ENCODE assay signal across 1 cellular context in the genomic region with DNA sequence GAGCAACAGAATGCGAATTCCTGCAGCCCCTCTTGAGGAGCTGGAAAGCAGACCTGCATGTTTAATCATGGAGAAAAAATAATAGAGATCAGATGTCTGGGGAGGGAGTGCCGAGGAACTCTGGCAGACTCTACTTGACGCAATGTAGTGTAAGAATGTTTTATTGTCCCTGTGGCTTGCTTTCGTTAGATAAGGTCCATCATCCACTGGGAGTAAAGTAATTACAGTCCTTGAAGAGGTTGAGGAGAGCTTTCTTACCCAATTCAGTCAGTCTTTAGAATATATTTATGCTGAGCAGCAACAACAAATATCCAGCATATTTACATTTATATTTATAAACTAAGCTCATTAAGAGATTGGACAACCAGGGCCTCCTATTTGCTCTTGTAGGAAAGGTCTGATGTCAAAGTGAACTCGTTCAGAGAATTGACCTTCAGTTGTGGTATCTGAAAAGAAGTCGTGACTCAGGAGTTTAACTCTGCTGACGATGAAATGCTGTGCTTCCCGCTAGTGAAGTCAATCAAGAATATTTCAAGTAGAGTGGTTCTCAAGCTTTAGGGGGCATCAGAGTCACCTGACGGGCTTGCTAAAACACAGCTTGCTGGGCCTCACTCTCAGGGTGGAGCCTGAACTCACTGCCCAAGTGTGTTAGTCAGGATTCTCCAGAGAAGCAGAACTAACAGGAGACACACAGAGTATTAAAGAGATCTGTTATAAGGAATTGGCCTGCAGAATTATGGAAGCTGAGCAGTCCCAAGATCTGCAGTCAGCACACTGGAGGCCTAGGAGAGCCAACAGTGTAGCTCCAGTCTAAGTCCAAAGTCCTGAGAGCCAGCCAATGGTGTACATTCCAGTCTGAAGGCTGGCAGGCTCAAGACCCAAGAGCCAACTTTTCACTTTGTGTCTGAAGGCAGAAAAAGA.
A peak's percentile ranks its signal among the peaks of the same experiment; 100 is the strongest.
TF ChIP-seq lines count a peak whose summit lies in the region.

No MANE protein-coding gene starts in this region.

TF ChIP-seq in K562, 482 proteins besides CTCF, POLR2A, EP300 and RAD21 (continued from another document and continues in another):
- TF ChIP-seq, protein P1, sequence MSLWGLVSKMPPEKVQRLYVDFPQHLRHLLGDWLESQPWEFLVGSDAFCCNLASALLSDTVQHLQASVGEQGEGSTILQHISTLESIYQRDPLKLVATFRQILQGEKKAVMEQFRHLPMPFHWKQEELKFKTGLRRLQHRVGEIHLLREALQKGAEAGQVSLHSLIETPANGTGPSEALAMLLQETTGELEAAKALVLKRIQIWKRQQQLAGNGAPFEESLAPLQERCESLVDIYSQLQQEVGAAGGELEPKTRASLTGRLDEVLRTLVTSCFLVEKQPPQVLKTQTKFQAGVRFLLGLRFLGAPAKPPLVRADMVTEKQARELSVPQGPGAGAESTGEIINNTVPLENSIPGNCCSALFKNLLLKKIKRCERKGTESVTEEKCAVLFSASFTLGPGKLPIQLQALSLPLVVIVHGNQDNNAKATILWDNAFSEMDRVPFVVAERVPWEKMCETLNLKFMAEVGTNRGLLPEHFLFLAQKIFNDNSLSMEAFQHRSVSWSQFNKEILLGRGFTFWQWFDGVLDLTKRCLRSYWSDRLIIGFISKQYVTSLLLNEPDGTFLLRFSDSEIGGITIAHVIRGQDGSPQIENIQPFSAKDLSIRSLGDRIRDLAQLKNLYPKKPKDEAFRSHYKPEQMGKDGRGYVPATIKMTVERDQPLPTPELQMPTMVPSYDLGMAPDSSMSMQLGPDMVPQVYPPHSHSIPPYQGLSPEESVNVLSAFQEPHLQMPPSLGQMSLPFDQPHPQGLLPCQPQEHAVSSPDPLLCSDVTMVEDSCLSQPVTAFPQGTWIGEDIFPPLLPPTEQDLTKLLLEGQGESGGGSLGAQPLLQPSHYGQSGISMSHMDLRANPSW (CRISPR knock-in tag; IDR thresholded peaks at IDR 0.05): no peak
- no peak for TF ChIP-seq RBBP5 (IDR thresholded peaks at IDR 0.05; ENCODE audit: borderline replicate concordance, insufficient read depth, low read length, poor library complexity, severe bottlenecking)
- TF ChIP-seq HLTF (IDR thresholded peaks at IDR 0.05): no peak
- TF ChIP-seq GABPA (tag; conservative IDR thresholded peaks at IDR 0.05; ENCODE audit: low read depth): 0 out of 2 replicates have a peak, but pooled peaks have one; percentile 27
- peak; percentile 77; the same call in 1 of the 2 replicates for TF ChIP-seq DMBX1 (CRISPR knock-in tag; IDR thresholded peaks at IDR 0.05; ENCODE audit: borderline replicate concordance)
- peak in 1 of 2 experiments; percentile 45; a peak in 1 of 4 replicates for TF ChIP-seq TBL1XR1 (IDR thresholded peaks at IDR 0.05; ENCODE audit: low read length in 2 of 2)
- TF ChIP-seq PPARD (CRISPR knock-in tag; IDR thresholded peaks at IDR 0.05): no peak
- no peak for TF ChIP-seq NR4A1 (CRISPR knock-in tag; IDR thresholded peaks at IDR 0.05)
- no peak for TF ChIP-seq NR4A1 (tag; IDR thresholded peaks at IDR 0.05)
- 0 out of 2 replicates have a peak, but pooled peaks have one; percentile 28 for TF ChIP-seq CBX1 (IDR thresholded peaks at IDR 0.05; ENCODE audit: low read depth)
- no peak for TF ChIP-seq ATF1 (CRISPR knock-in tag; IDR thresholded peaks at IDR 0.05)
- peak; percentile 74 for TF ChIP-seq ATF1 (tag; IDR thresholded peaks at IDR 0.05)
- TF ChIP-seq FOXM1 (IDR thresholded peaks at IDR 0.05; ENCODE audit: low read depth): no peak
- TF ChIP-seq FOXM1 (CRISPR knock-in tag; IDR thresholded peaks at IDR 0.05; ENCODE audit: low read depth): no peak
- no peak for TF ChIP-seq TAF9B (IDR thresholded peaks at IDR 0.05; ENCODE audit: partially characterized antibody)
- peak; percentile 73 for TF ChIP-seq JUND (IDR thresholded peaks at IDR 0.05; ENCODE audit: borderline replicate concordance, low read depth, low read length)
- peak; percentile 26; the same call in 1 of the 3 replicates for TF ChIP-seq JUND (tag; IDR thresholded peaks at IDR 0.05; ENCODE audit: borderline replicate concordance, low read depth, low read length)
- TF ChIP-seq TCF7 (IDR thresholded peaks at IDR 0.05; ENCODE audit: borderline replicate concordance): no peak
- no peak for TF ChIP-seq RHOXF2B (CRISPR knock-in tag; conservative IDR thresholded peaks at IDR 0.05)
- TF ChIP-seq ZNF239 (CRISPR knock-in tag; IDR thresholded peaks at IDR 0.05): peak; percentile 55
- TF ChIP-seq NR0B1 (IDR thresholded peaks at IDR 0.05; ENCODE audit: partially characterized antibody): no peak
- peak; percentile 75 for TF ChIP-seq MAFK (IDR thresholded peaks at IDR 0.05; ENCODE audit: low read length)
- no peak for TF ChIP-seq NR3C1 (CRISPR knock-in tag; IDR thresholded peaks at IDR 0.05)
- no peak for TF ChIP-seq ZNF165 (CRISPR knock-in tag; IDR thresholded peaks at IDR 0.05; ENCODE audit: borderline replicate concordance)
- no peak for TF ChIP-seq DIDO1 (tag; IDR thresholded peaks at IDR 0.05; ENCODE audit: low read depth)
- TF ChIP-seq USF1 (CRISPR knock-in tag; IDR thresholded peaks at IDR 0.05): peak; percentile 71
- TF ChIP-seq CBFA2T2 (conservative IDR thresholded peaks at IDR 0.05): 0 out of 2 replicates have a peak, but pooled peaks have one; percentile 11
- TF ChIP-seq, protein P2, sequence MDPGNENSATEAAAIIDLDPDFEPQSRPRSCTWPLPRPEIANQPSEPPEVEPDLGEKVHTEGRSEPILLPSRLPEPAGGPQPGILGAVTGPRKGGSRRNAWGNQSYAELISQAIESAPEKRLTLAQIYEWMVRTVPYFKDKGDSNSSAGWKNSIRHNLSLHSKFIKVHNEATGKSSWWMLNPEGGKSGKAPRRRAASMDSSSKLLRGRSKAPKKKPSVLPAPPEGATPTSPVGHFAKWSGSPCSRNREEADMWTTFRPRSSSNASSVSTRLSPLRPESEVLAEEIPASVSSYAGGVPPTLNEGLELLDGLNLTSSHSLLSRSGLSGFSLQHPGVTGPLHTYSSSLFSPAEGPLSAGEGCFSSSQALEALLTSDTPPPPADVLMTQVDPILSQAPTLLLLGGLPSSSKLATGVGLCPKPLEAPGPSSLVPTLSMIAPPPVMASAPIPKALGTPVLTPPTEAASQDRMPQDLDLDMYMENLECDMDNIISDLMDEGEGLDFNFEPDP (CRISPR knock-in tag; IDR thresholded peaks at IDR 0.05): no peak
- TF ChIP-seq, protein P3, sequence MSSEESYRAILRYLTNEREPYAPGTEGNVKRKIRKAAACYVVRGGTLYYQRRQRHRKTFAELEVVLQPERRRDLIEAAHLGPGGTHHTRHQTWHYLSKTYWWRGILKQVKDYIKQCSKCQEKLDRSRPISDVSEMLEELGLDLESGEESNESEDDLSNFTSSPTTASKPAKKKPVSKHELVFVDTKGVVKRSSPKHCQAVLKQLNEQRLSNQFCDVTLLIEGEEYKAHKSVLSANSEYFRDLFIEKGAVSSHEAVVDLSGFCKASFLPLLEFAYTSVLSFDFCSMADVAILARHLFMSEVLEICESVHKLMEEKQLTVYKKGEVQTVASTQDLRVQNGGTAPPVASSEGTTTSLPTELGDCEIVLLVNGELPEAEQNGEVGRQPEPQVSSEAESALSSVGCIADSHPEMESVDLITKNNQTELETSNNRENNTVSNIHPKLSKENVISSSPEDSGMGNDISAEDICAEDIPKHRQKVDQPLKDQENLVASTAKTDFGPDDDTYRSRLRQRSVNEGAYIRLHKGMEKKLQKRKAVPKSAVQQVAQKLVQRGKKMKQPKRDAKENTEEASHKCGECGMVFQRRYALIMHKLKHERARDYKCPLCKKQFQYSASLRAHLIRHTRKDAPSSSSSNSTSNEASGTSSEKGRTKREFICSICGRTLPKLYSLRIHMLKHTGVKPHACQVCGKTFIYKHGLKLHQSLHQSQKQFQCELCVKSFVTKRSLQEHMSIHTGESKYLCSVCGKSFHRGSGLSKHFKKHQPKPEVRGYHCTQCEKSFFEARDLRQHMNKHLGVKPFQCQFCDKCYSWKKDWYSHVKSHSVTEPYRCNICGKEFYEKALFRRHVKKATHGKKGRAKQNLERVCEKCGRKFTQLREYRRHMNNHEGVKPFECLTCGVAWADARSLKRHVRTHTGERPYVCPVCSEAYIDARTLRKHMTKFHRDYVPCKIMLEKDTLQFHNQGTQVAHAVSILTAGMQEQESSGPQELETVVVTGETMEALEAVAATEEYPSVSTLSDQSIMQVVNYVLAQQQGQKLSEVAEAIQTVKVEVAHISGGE (CRISPR knock-in tag; IDR thresholded peaks at IDR 0.05): 0 out of 6 replicates have a peak, but pooled peaks of 1 of the 3 experiments have one; percentile 39
- TF ChIP-seq, protein P4, sequence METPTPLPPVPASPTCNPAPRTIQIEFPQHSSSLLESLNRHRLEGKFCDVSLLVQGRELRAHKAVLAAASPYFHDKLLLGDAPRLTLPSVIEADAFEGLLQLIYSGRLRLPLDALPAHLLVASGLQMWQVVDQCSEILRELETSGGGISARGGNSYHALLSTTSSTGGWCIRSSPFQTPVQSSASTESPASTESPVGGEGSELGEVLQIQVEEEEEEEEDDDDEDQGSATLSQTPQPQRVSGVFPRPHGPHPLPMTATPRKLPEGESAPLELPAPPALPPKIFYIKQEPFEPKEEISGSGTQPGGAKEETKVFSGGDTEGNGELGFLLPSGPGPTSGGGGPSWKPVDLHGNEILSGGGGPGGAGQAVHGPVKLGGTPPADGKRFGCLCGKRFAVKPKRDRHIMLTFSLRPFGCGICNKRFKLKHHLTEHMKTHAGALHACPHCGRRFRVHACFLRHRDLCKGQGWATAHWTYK (CRISPR knock-in tag; IDR thresholded peaks at IDR 0.05): peak; percentile 53; the same call in 1 of the 2 replicates
- no peak for TF ChIP-seq ATF6 (CRISPR knock-in tag; IDR thresholded peaks at IDR 0.05)
- TF ChIP-seq CREBBP (IDR thresholded peaks at IDR 0.05; ENCODE audit: low read depth, low read length): no peak
- TF ChIP-seq DEAF1 (CRISPR knock-in tag; IDR thresholded peaks at IDR 0.05): peak; percentile 41; the same call in 1 of the 2 replicates
- TF ChIP-seq CREM (IDR thresholded peaks at IDR 0.05; ENCODE audit: low read depth): no peak; the same call in none of the 2 replicates
- TF ChIP-seq CEBPB (tag; IDR thresholded peaks at IDR 0.05): peak; percentile 84
- no peak for TF ChIP-seq GATA2 (CRISPR knock-in tag; IDR thresholded peaks at IDR 0.05)
- peak; percentile 34; the same call in 1 of the 2 replicates for TF ChIP-seq RAD51 (IDR thresholded peaks at IDR 0.05; ENCODE audit: borderline replicate concordance, low read depth)
- peak; percentile 92 for TF ChIP-seq ZNF766 (CRISPR knock-in tag; conservative IDR thresholded peaks at IDR 0.05)
- TF ChIP-seq, protein P5, sequence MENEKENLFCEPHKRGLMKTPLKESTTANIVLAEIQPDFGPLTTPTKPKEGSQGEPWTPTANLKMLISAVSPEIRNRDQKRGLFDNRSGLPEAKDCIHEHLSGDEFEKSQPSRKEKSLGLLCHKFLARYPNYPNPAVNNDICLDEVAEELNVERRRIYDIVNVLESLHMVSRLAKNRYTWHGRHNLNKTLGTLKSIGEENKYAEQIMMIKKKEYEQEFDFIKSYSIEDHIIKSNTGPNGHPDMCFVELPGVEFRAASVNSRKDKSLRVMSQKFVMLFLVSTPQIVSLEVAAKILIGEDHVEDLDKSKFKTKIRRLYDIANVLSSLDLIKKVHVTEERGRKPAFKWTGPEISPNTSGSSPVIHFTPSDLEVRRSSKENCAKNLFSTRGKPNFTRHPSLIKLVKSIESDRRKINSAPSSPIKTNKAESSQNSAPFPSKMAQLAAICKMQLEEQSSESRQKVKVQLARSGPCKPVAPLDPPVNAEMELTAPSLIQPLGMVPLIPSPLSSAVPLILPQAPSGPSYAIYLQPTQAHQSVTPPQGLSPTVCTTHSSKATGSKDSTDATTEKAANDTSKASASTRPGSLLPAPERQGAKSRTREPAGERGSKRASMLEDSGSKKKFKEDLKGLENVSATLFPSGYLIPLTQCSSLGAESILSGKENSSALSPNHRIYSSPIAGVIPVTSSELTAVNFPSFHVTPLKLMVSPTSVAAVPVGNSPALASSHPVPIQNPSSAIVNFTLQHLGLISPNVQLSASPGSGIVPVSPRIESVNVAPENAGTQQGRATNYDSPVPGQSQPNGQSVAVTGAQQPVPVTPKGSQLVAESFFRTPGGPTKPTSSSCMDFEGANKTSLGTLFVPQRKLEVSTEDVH (IDR thresholded peaks at IDR 0.05; ENCODE audit: low read depth, partially characterized antibody): no peak
- peak; percentile 50; the same call in 1 of the 2 replicates for TF ChIP-seq ZNF583 (CRISPR knock-in tag; IDR thresholded peaks at IDR 0.05)
- TF ChIP-seq ERF (CRISPR knock-in tag; IDR thresholded peaks at IDR 0.05): no peak
- TF ChIP-seq ZNF12 (CRISPR knock-in tag; IDR thresholded peaks at IDR 0.05): no peak
- TF ChIP-seq PTBP1 (IDR thresholded peaks at IDR 0.05; ENCODE audit: low read depth, low read length): no peak
